In the genomic region with DNA sequence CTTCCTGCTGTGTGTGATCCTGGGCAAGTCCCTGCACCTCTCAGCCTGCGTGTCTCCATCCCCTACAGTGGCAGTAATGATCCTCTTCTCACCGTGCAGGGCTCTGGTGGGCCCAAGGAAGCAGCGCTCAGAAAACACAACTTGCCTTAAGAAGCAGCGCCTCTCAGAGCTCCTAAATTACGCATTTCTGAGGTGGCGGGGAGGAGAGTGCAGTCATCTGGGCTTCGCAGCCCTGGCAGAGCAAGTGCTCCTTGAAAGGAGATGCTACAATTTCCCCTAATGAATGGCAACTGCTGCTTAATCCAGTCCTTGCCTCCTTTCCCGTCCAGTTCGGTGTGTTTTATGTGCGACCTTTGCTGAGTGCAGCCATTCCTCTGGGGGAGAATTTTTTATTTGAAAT, we compare ENCODE assay signal across 15 cellular contexts.
DNase-seq lines count a peak whose midpoint lies in the region; ATAC-seq and TF ChIP-seq lines count a peak whose summit lies in the region.
"Had no signal": no experiment of that assay in that cellular context is flagged by ENCODE, and none has a peak within 500 bp of the region (broad histone marks: within the 10 kb centered on the region; RNA-seq: fewer than 3 reads in every experiment).

No MANE protein-coding gene starts in this region.

- H3K9me3 Mint-ChIP-seq in neural progenitor cell (peaks cover 2% of the 10 kb centered on the region), type B pancreatic cell (no peaks in the 10 kb centered on the region)
- H3K9me3 Mint-ChIP-seq: CD8-positive, alpha-beta T cell had no signal

- no peaks in the 10 kb centered on the region for H3K79me2 ChIP-seq in neural progenitor cell (ENCODE audit: low read depth)

- no peaks in the 10 kb centered on the region for H3K9me3 ChIP-seq in neural progenitor cell (ENCODE audit: low read depth)

- peaks cover 46% of the 10 kb centered on the region for H3K4me1 ChIP-seq in neural progenitor cell

- TF ChIP-seq CTCF in coronary artery (IDR thresholded peaks at IDR 0.05) (no peak), neural progenitor cell (IDR thresholded peaks at IDR 0.05) (no peak), type B pancreatic cell (conservative IDR thresholded peaks at IDR 0.05) (no peak)

- H3K27me3 Mint-ChIP-seq in neural progenitor cell (ENCODE audit: insufficient read depth, low read depth) (peaks cover 9% of the 10 kb centered on the region), type B pancreatic cell (peaks cover 39% of the 10 kb centered on the region)

- no peak overlapping the region for H3K4me2 ChIP-seq in neural progenitor cell

- no peak for ATAC-seq in HG03439 (IDR thresholded peaks at IDR 0.05; ENCODE audit: unreplicated experiment)
- ATAC-seq: CD8-positive, alpha-beta T cell had no signal

- no peak overlapping the region for H3K4me3 Mint-ChIP-seq in neural progenitor cell
- no peak overlapping the region for H3K4me3 Mint-ChIP-seq in type B pancreatic cell
- H3K4me3 Mint-ChIP-seq: CD8-positive, alpha-beta T cell had no signal

- no peaks in the 10 kb centered on the region for H3K36me3 ChIP-seq in neural progenitor cell

- no peaks in the 10 kb centered on the region for H3K36me3 Mint-ChIP-seq in neural progenitor cell
- H3K36me3 Mint-ChIP-seq in type B pancreatic cell, result no peaks in the 10 kb centered on the region
- H3K36me3 Mint-ChIP-seq: CD8-positive, alpha-beta T cell had no signal

- H3K27me3 ChIP-seq in neural progenitor cell, result no peaks in the 10 kb centered on the region

- H4K20me1 ChIP-seq in neural progenitor cell (ENCODE audit: low read depth), result no peaks in the 10 kb centered on the region

- peaks cover 32% of the 10 kb centered on the region for H3K4me1 Mint-ChIP-seq in neural progenitor cell
- H3K4me1 Mint-ChIP-seq in type B pancreatic cell (ENCODE audit: unreplicated experiment), result peaks cover 14% of the 10 kb centered on the region

- DNase-seq in NCI-H2227 (lab: John Stamatoyannopoulos, UW; ENCODE audit: unreplicated experiment) (peak; percentile 43), NCI-H2227 treated with DMSO at 0.1 percent for 48 hours (lab: John Stamatoyannopoulos, UW) (no peak), coronary artery (ENCODE audit: low spot score) (peak; percentile 5), neural progenitor cell (ENCODE audit: low spot score) (no peak), type B pancreatic cell (ENCODE audit: extremely low spot score, unreplicated experiment) (peak; percentile 54), AG08396 (ENCODE audit: low spot score) (no peak), NCI-H748 treated with DMSO at 0.1 percent for 48 hours (lab: John Stamatoyannopoulos, UW) (no peak)
- DNase-seq: 8988T, KBM-7, NCI-H1417 treated with DMSO at 0.1 percent for 48 hours, NCI-H1930, NCI-H2171, SHP77 treated with DMSO at 0.1 percent for 48 hours had no signal

- H3K9ac ChIP-seq in neural progenitor cell, result no peak overlapping the region

- H3K27ac ChIP-seq in coronary artery (no peak overlapping the region), neural progenitor cell (no peak overlapping the region)

- H3K4me3 ChIP-seq in coronary artery (no peak overlapping the region), neural progenitor cell (no peak overlapping the region)

- peak overlapping the region; percentile 26 for H3K27ac Mint-ChIP-seq in neural progenitor cell
- H3K27ac Mint-ChIP-seq in type B pancreatic cell, result no peak overlapping the region
- H3K27ac Mint-ChIP-seq: CD8-positive, alpha-beta T cell had no signal

- H3F3A ChIP-seq in neural progenitor cell (ENCODE audit: low read depth), result peaks cover 23% of the 10 kb centered on the region

- peak overlapping the region; percentile 9 for H2AFZ ChIP-seq in neural progenitor cell (replicated peaks)

Comparison
In these comparisons a context has a peak if more than half of its experiments do, and no peak if none do; other contexts are left out.
1. DNase-seq: peak in NCI-H2227 (single experiment), coronary artery (single experiment) and type B pancreatic cell (single experiment); none in NCI-H2227 treated with DMSO at 0.1 percent for 48 hours (single experiment), neural progenitor cell (single experiment), AG08396 (single experiment) and NCI-H748 treated with DMSO at 0.1 percent for 48 hours (single experiment).